In genomic region chr15:21401531-21401930, GRCh38 we compare ENCODE assay signal across 6 cellular contexts. TPM values are rescaled to one million over a fixed set of nuclear protein-coding genes. Genes with fewer than 3 reads are reported as not detected.
"Had no signal": no experiment of that assay in that cellular context is flagged by ENCODE, and none has a peak within 500 bp of the region (broad histone marks: within the 10 kb centered on the region; RNA-seq: fewer than 3 reads in every experiment).

No MANE protein-coding gene starts in this region.

RNA-seq across cellular contexts. Expression of gene POTEB3, which starts 38.8 kb away (rescaled TPM):
- total RNA-seq: HepG2, HT-29, HT1080, IMR-90, K562 had no signal
- polyA plus RNA-seq: HepG2, IgD-negative memory B cell, IMR-90, K562 had no signal
